19 cellular contexts compared by ENCODE assay signal in genomic region chr7:103432713-103433112, GRCh38. TPM values are rescaled to one million over a fixed set of nuclear protein-coding genes. Genes with fewer than 3 reads are reported as not detected.
DNase-seq lines count a peak whose midpoint lies in the region; ATAC-seq and TF ChIP-seq lines count a peak whose summit lies in the region.
"Had no signal": no experiment of that assay in that cellular context is flagged by ENCODE, and none has a peak within 500 bp of the region (broad histone marks: within the 10 kb centered on the region; RNA-seq: fewer than 3 reads in every experiment).

No MANE protein-coding gene starts in this region.

- no peak overlapping the region for H3K4me2 ChIP-seq in H9 (ENCODE audit: insufficient read depth, insufficient read length, low read length)

- H2BK5ac ChIP-seq in H9 (ENCODE audit: insufficient read length, low read length) = no peak overlapping the region

- in situ Hi-C loops in GM13977 (cut with MboI; ENCODE audit: low pct_unique_long_range_greater_than_20kb, low sequenced_read_pairs, unreplicated experiment) = no loop called here

- H4K8ac ChIP-seq in H9 (replicated peaks; ENCODE audit: insufficient read length, low read depth, low read length) = no peak overlapping the region

- no peak overlapping the region for H3T11ph ChIP-seq in H9 (ENCODE audit: low read length)

- no peak overlapping the region for H3K23ac ChIP-seq in H9 (ENCODE audit: insufficient read length, low read depth, low read length)

- no peak overlapping the region for H2BK120ac ChIP-seq in H9 (ENCODE audit: low read depth, low read length, poor library complexity, severe bottlenecking)

- no peak overlapping the region for H3K4me3 Mint-ChIP-seq in H9
- H3K4me3 Mint-ChIP-seq: activated B cell treated with CpG ODN at 0.5 μM for 24 hours; activated naive CD4-positive, alpha-beta T cell treated with anti-CD3 and anti-CD28 coated beads, Interleukin-2, amount 10 ng/mL, durations not matched to agents 7 days and 5 days; CD4-positive, CD25-positive, alpha-beta regulatory T cell; T-cell had no signal

- no peaks in the 10 kb centered on the region for H3K4me1 Mint-ChIP-seq in H9
- H3K4me1 Mint-ChIP-seq: CD4-positive, CD25-positive, alpha-beta regulatory T cell; T-cell had no signal

- H3K56ac ChIP-seq in H9 (ENCODE audit: insufficient read length, low read depth, low read length) = no peak overlapping the region

- no peak overlapping the region for H3K9ac ChIP-seq in H9 (ENCODE audit: extremely low read depth, insufficient read length, low read length)

- no peak overlapping the region for H4K91ac ChIP-seq in H9 (ENCODE audit: insufficient read length, low read depth, low read length)

- no peaks in the 10 kb centered on the region for H3K23me2 ChIP-seq in H9 (ENCODE audit: insufficient read length, low read depth, low read length, poor library complexity, severe bottlenecking)

- no peaks in the 10 kb centered on the region for H3K4me1 ChIP-seq in lung (ENCODE audit: control insufficient read depth in 2 of 2, insufficient read depth in 2 of 2, low read length in 2 of 2)
- H3K4me1 ChIP-seq in H9 (ENCODE audit: insufficient read depth, low read length) = no peaks in the 10 kb centered on the region
- H3K4me1 ChIP-seq: tibial artery had no signal

- H2AFZ ChIP-seq in H9 (ENCODE audit: low read length) = no peak overlapping the region

- H3K4me3 ChIP-seq in lung (no peak overlapping the region), coronary artery (no peak overlapping the region)
- H3K4me3 ChIP-seq: tibial artery had no signal

- H3K27me3 Mint-ChIP-seq in H9 (ENCODE audit: low read depth) = peaks cover 13% of the 10 kb centered on the region

- ATAC-seq in GM21515 (IDR thresholded peaks at IDR 0.05; ENCODE audit: unreplicated experiment) (peak; percentile 68), HG03565 (IDR thresholded peaks at IDR 0.05; ENCODE audit: unreplicated experiment) (peak; percentile 89), lung (ENCODE audit: insufficient read depth, low FRiP score) (peak; percentile 58), GM21825 (IDR thresholded peaks at IDR 0.05; ENCODE audit: unreplicated experiment) (no peak)
- ATAC-seq: left lobe of liver, T-cell had no signal

- no peak overlapping the region for H2BK15ac ChIP-seq in H9 (ENCODE audit: low read depth, low read length)

- H3K79me1 ChIP-seq in H9 (ENCODE audit: insufficient read depth, low read depth, low read length, poor library complexity, severe bottlenecking) = no peaks in the 10 kb centered on the region

- H4K20me1 ChIP-seq in H9 (ENCODE audit: control insufficient read depth, insufficient read depth, insufficient read length) = no peaks in the 10 kb centered on the region

- H3K14ac ChIP-seq in H9 (ENCODE audit: insufficient read depth, low read length) = no peak overlapping the region

- no peak overlapping the region for H3K4ac ChIP-seq in H9 (ENCODE audit: low read depth, low read length)

- 28 to 29% methylated on average over 1 of the region's 1 CpG for WGBS in lung, 2 donors
- no CpG with 5 or more reads among the region's 1 CpG for WGBS in H9 (ENCODE audit: extremely low coverage, insufficient read length, low lambda C conversion rate)

- no peaks in the 10 kb centered on the region for H3K36me3 ChIP-seq in lung (ENCODE audit: control insufficient read depth in 2 of 2, insufficient read depth in 2 of 2, low read length in 2 of 2)
- H3K36me3 ChIP-seq: brain microvascular endothelial cell, tibial artery had no signal

- no peak overlapping the region for H4K5ac ChIP-seq in H9 (ENCODE audit: insufficient read length, low read depth, low read length)

- H3K9me3 Mint-ChIP-seq in H9 = peaks cover 2 to 6% of the 10 kb centered on the region in 2 experiments; a peak in 2 of 5 replicates
- H3K9me3 Mint-ChIP-seq: activated naive CD4-positive, alpha-beta T cell treated with anti-CD3 and anti-CD28 coated beads, Interleukin-2, amount 10 ng/mL, durations not matched to agents 7 days and 5 days; T-cell had no signal

- peak; percentile 23 for DNase-seq in GM13977 (ENCODE audit: low spot score)
- DNase-seq in lung (ENCODE audit: low spot score) = no peak
- DNase-seq in H9 = no peak
- DNase-seq in coronary artery (ENCODE audit: low spot score) = no peak
- DNase-seq in CD1c-positive myeloid dendritic cell (ENCODE audit: extremely low spot score) = no peak
- DNase-seq: activated B cell treated with CpG ODN at 0.5 μM for 24 hours; activated naive CD4-positive, alpha-beta T cell treated with anti-CD3 and anti-CD28 coated beads, Interleukin-2, amount 10 ng/mL, durations not matched to agents 7 days and 5 days; brain microvascular endothelial cell; CD4-positive, CD25-positive, alpha-beta regulatory T cell; KG1; naive B cell; NCI-H510A treated with DMSO at 0.1 percent for 48 hours; T-cell; tibial artery had no signal

- no peaks in the 10 kb centered on the region for H3K9me3 ChIP-seq in lung (ENCODE audit: control insufficient read depth in 2 of 2, insufficient read depth in 1 of 2, low read length in 1 of 2)
- no peaks in the 10 kb centered on the region for H3K9me3 ChIP-seq in H9 (ENCODE audit: control insufficient read depth, low read depth, low read length)
- H3K9me3 ChIP-seq: tibial artery had no signal

- H3K27ac Mint-ChIP-seq in H9 = no peak overlapping the region
- H3K27ac Mint-ChIP-seq: activated B cell treated with CpG ODN at 0.5 μM for 24 hours; activated naive CD4-positive, alpha-beta T cell treated with anti-CD3 and anti-CD28 coated beads, Interleukin-2, amount 10 ng/mL, durations not matched to agents 7 days and 5 days; CD4-positive, CD25-positive, alpha-beta regulatory T cell; T-cell had no signal

- no peak overlapping the region for H2AK5ac ChIP-seq in H9 (ENCODE audit: insufficient read length, low read length)

- H2BK20ac ChIP-seq in H9 (ENCODE audit: low read depth, low read length, poor library complexity, severe bottlenecking) = no peak overlapping the region

- no peak for TF ChIP-seq CTCF in GM13977 (IDR thresholded peaks at IDR 0.05; ENCODE audit: extremely low read depth, insufficient read depth, missing control alignments)
- no peak for TF ChIP-seq CTCF in lung (IDR thresholded peaks at IDR 0.05; ENCODE audit: control extremely low read depth, extremely low read depth)
- TF ChIP-seq CTCF in H9 (conservative IDR thresholded peaks at IDR 0.05) = no peak
- TF ChIP-seq CTCF in coronary artery (IDR thresholded peaks at IDR 0.05) = no peak

- no peak overlapping the region for H3K18ac ChIP-seq in H9 (ENCODE audit: insufficient read length, low read depth, low read length)

- H3K27ac ChIP-seq in lung (ENCODE audit: low read depth in 1 of 2, low read length in 1 of 2) (no peak overlapping the region), H9 (ENCODE audit: insufficient read length, low read depth, low read length) (no peak overlapping the region), coronary artery (no peak overlapping the region)
- H3K27ac ChIP-seq: brain microvascular endothelial cell, tibial artery had no signal

- H3K36me3 Mint-ChIP-seq in H9 (ENCODE audit: insufficient read depth in 1 of 3, low read depth in 3 of 3) = no peaks in the 10 kb centered on the region
- H3K36me3 Mint-ChIP-seq: activated naive CD4-positive, alpha-beta T cell treated with anti-CD3 and anti-CD28 coated beads, Interleukin-2, amount 10 ng/mL, durations not matched to agents 7 days and 5 days; CD4-positive, CD25-positive, alpha-beta regulatory T cell; T-cell had no signal

- H3K27me3 ChIP-seq in lung (ENCODE audit: control insufficient read depth, insufficient read depth) = no peaks in the 10 kb centered on the region
- H3K27me3 ChIP-seq in H9 (ENCODE audit: insufficient read depth, low read length) = no peaks in the 10 kb centered on the region
- H3K27me3 ChIP-seq: brain microvascular endothelial cell, tibial artery had no signal

- H2BK12ac ChIP-seq in H9 (ENCODE audit: insufficient read length, low read depth, low read length) = no peak overlapping the region

- no peaks in the 10 kb centered on the region for H3K79me2 ChIP-seq in H9 (ENCODE audit: insufficient read depth, low read length)

RNA-seq across cellular contexts. Expression of gene SLC26A5, which starts 13.3 kb away (rescaled TPM):
- 1 to 10 TPM in 1 of 2 donors, under 1 TPM in 1; 0.77 to 1.1 TPM for total RNA-seq in lung
- polyA plus RNA-seq in lung = under 1 TPM; 0.06 to 0.41 TPM
- 0.11 TPM in 1 of 2 replicates, not detected in the other for total RNA-seq in H9 (2021)
- total RNA-seq: activated B cell treated with CpG ODN at 0.5 μM for 24 hours; CD4-positive, CD25-positive, alpha-beta regulatory T cell; fibroblast of lung had no signal
- polyA plus RNA-seq: fibroblast of lung had no signal
